Comparison of ENCODE assay signal across 11 cellular contexts in the genomic region with DNA sequence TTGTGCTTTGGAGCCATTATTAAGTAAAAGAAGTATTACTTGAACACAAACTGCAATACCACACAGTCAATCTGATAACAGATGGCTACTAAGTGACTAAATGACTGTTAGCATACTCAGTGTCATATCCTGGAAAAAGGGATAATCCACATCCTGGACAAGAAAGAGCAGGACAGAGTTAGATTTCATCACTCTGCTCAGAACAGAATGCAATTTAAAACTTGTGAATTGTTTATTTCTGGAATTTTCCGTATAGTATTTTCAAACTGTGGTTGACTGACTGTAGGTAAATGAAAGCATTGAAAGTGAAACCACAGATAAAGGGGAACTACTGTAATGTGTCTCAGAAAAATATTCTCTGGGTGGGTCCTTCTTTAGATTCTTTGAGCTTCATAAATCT.
DNase-seq lines count a peak whose midpoint lies in the region; ATAC-seq and TF ChIP-seq lines count a peak whose summit lies in the region.
"Had no signal": no experiment of that assay in that cellular context is flagged by ENCODE, and none has a peak within 500 bp of the region (broad histone marks: within the 10 kb centered on the region; RNA-seq: fewer than 3 reads in every experiment).

No MANE protein-coding gene starts in this region.

- no peaks in the 10 kb centered on the region for H3K4me1 Mint-ChIP-seq in effector memory CD8-positive, alpha-beta T cell (ENCODE audit: low read depth in 2 of 2)
- no peaks in the 10 kb centered on the region for H3K4me1 Mint-ChIP-seq in natural killer cell treated with Interleukin-12 subunit alpha and Interleukin-12 subunit beta and Interleukin-15 and Interleukin-18, amount 100 ng/mL, for 72 hours (ENCODE audit: low read depth in 2 of 2)
- H3K4me1 Mint-ChIP-seq: central memory CD8-positive, alpha-beta T cell had no signal

- ATAC-seq in GM18873 (IDR thresholded peaks at IDR 0.05; ENCODE audit: low FRiP score, unreplicated experiment) (peak; percentile 89), GM21619 (IDR thresholded peaks at IDR 0.05; ENCODE audit: unreplicated experiment) (peak; percentile 91), HG03139 (IDR thresholded peaks at IDR 0.05; ENCODE audit: unreplicated experiment) (peak; percentile 97)
- no peak for ATAC-seq in effector memory CD8-positive, alpha-beta T cell (replicated peaks)
- no peak for ATAC-seq in natural killer cell treated with Interleukin-12 subunit alpha and Interleukin-12 subunit beta and Interleukin-15 and Interleukin-18, amount 100 ng/mL, for 72 hours

- H3K27me3 Mint-ChIP-seq in effector memory CD8-positive, alpha-beta T cell, result no peaks in the 10 kb centered on the region
- H3K27me3 Mint-ChIP-seq in natural killer cell treated with Interleukin-12 subunit alpha and Interleukin-12 subunit beta and Interleukin-15 and Interleukin-18, amount 100 ng/mL, for 72 hours, result no peaks in the 10 kb centered on the region
- H3K27me3 Mint-ChIP-seq: central memory CD8-positive, alpha-beta T cell had no signal

- no peak overlapping the region for H3K27ac Mint-ChIP-seq in effector memory CD8-positive, alpha-beta T cell
- no peak overlapping the region for H3K27ac Mint-ChIP-seq in natural killer cell treated with Interleukin-12 subunit alpha and Interleukin-12 subunit beta and Interleukin-15 and Interleukin-18, amount 100 ng/mL, for 72 hours

- peak; percentile 6 for DNase-seq in RPMI8226
- DNase-seq in erythroblast (lab: John Stamatoyannopoulos, UW), result no peak
- no peak for DNase-seq in effector memory CD8-positive, alpha-beta T cell
- DNase-seq in natural killer cell treated with Interleukin-12 subunit alpha and Interleukin-12 subunit beta and Interleukin-15 and Interleukin-18, amount 100 ng/mL, for 72 hours (ENCODE audit: low spot score), result no peak
- no peak for DNase-seq in NCI-H1694 (lab: John Stamatoyannopoulos, UW)
- DNase-seq: activated T-cell treated with anti-CD3 and anti-CD28 coated beads, Interleukin-2, amount 50 U/mL, for 48 hours; Caco-2 had no signal

- peaks cover 6 to 19% of the 10 kb centered on the region in 2 donors for H3K9me3 Mint-ChIP-seq in effector memory CD8-positive, alpha-beta T cell
- peaks cover 21% of the 10 kb centered on the region for H3K9me3 Mint-ChIP-seq in natural killer cell treated with Interleukin-12 subunit alpha and Interleukin-12 subunit beta and Interleukin-15 and Interleukin-18, amount 100 ng/mL, for 72 hours

- no peak for TF ChIP-seq POLR2A in erythroblast (IDR thresholded peaks at IDR 0.05; ENCODE audit: low read length)

- no peaks in the 10 kb centered on the region for H3K36me3 Mint-ChIP-seq in effector memory CD8-positive, alpha-beta T cell (ENCODE audit: insufficient read depth)
- peaks cover 7% of the 10 kb centered on the region for H3K36me3 Mint-ChIP-seq in natural killer cell treated with Interleukin-12 subunit alpha and Interleukin-12 subunit beta and Interleukin-15 and Interleukin-18, amount 100 ng/mL, for 72 hours

- no peak overlapping the region for H3K4me3 Mint-ChIP-seq in effector memory CD8-positive, alpha-beta T cell
- no peak overlapping the region for H3K4me3 Mint-ChIP-seq in natural killer cell treated with Interleukin-12 subunit alpha and Interleukin-12 subunit beta and Interleukin-15 and Interleukin-18, amount 100 ng/mL, for 72 hours
- H3K4me3 Mint-ChIP-seq: central memory CD8-positive, alpha-beta T cell had no signal

Comparison
In these comparisons a context has a peak if more than half of its experiments do, and no peak if none do; other contexts are left out.
1. ATAC-seq: peak in GM18873 (single experiment), GM21619 (single experiment) and HG03139 (single experiment); none in effector memory CD8-positive, alpha-beta T cell (single experiment) and natural killer cell treated with Interleukin-12 subunit alpha and Interleukin-12 subunit beta and Interleukin-15 and Interleukin-18, amount 100 ng/mL, for 72 hours (0 of 2).